Comparison of ENCODE assay signal across 8 cellular contexts in the genomic region with DNA sequence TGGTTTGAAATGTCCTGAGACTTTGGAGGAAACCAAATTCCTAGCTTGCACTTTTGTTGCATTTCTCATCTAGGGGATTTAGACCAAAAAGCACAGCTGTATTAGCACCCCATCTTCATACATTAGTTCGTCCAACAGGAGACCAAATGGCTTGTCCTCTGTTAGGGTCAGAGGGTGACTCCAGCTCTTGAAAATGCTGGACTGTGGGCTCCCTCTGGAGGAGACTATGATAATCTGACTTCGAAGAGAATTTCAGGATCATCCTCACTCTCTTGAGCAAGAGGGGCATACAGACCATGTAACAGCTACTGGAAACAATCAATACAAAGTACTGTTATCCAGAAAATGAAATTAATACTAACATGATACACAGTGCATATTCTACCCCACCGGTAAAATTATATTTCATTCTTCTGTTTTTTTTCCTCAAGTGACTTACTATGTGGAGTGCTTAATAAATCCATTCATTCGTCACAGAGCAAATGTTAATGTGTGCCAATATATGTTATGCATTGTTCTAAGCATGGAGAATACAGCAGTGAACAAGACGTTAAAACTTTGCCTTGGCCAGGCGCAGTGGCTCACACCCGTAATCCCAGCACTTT.
DNase-seq lines count a peak whose midpoint lies in the region; ATAC-seq and TF ChIP-seq lines count a peak whose summit lies in the region.

No MANE protein-coding gene starts in this region.

- H2AFZ ChIP-seq in Loucy (ENCODE audit: low read length): no peak overlapping the region

- H4K20me1 ChIP-seq in Loucy (ENCODE audit: insufficient read depth, low read length, poor library complexity, severe bottlenecking): no peaks in the 10 kb centered on the region

- H3K27me3 ChIP-seq in Loucy (ENCODE audit: insufficient read depth, low read length, poor library complexity, severe bottlenecking): no peaks in the 10 kb centered on the region

- H3K9ac ChIP-seq in Loucy (ENCODE audit: low read depth, low read length, poor library complexity, severe bottlenecking): no peak overlapping the region

- no peaks in the 10 kb centered on the region for H3K9me2 ChIP-seq in Loucy (replicated peaks; ENCODE audit: low read depth, low read length)

- no peaks in the 10 kb centered on the region for H3K9me3 ChIP-seq in Loucy (ENCODE audit: insufficient read depth, low read depth, low read length)

- no peak overlapping the region for H3K4me2 ChIP-seq in Loucy (ENCODE audit: low read depth, low read length, poor library complexity, severe bottlenecking)

- no peaks in the 10 kb centered on the region for H3K79me2 ChIP-seq in Loucy (ENCODE audit: insufficient read depth, low read length)

- H3F3A ChIP-seq in Loucy (ENCODE audit: low read depth): no peaks in the 10 kb centered on the region

- ATAC-seq in SK-N-SH treated with all-trans-retinoic acid at 6 μM for 48 hours (peak; percentile 100), GM21619 (IDR thresholded peaks at IDR 0.05; ENCODE audit: unreplicated experiment) (no peak)

- DNase-seq in NCI-H446 (lab: John Stamatoyannopoulos, UW): peak; percentile 41 to 48
- DNase-seq in NCI-H446 treated with DMSO at 0.1 percent for 48 hours (lab: John Stamatoyannopoulos, UW): no peak
- peak; percentile 38 for DNase-seq in brain pericyte (ENCODE audit: low read depth, low spot score)
- DNase-seq in iPS-NIHi11 (ENCODE audit: low spot score): peak; percentile 75
- DNase-seq in smooth muscle cell of the brain vasculature (ENCODE audit: low read depth, low spot score): peak; percentile 75

- no peak overlapping the region for H3K4me3 ChIP-seq in Loucy (ENCODE audit: low read length, poor library complexity, severe bottlenecking)

- TF ChIP-seq CTCF in Loucy (conservative IDR thresholded peaks at IDR 0.05; ENCODE audit: low read length): peak; percentile 61

- no peaks in the 10 kb centered on the region for H3K36me3 ChIP-seq in Loucy (ENCODE audit: insufficient read depth, low read length)

- no peaks in the 10 kb centered on the region for H3K4me1 ChIP-seq in Loucy (ENCODE audit: insufficient read depth, low read length, poor library complexity, severe bottlenecking)

TF ChIP-seq in SK-N-SH treated with all-trans-retinoic acid at 6 μM for 48 hours, 23 proteins besides CTCF, POLR2A, EP300 and RAD21:
- TF ChIP-seq ZNF70 (CRISPR knock-in tag; IDR thresholded peaks at IDR 0.05) (no peak), ISL1 (CRISPR knock-in tag; IDR thresholded peaks at IDR 0.05) (no peak), SNAI2 (CRISPR knock-in tag; IDR thresholded peaks at IDR 0.05) (no peak), CREB5 (CRISPR knock-in tag; IDR thresholded peaks at IDR 0.05; ENCODE audit: low read depth) (no peak), TSHZ2 (CRISPR knock-in tag; IDR thresholded peaks at IDR 0.05) (no peak), GLIS3 (CRISPR knock-in tag; IDR thresholded peaks at IDR 0.05) (no peak), ZFP3 (CRISPR knock-in tag; IDR thresholded peaks at IDR 0.05) (no peak), PPARA (CRISPR knock-in tag; IDR thresholded peaks at IDR 0.05; ENCODE audit: borderline replicate concordance) (no peak), ESRRG (CRISPR knock-in tag; IDR thresholded peaks at IDR 0.05) (no peak), ZFP30 (CRISPR knock-in tag; IDR thresholded peaks at IDR 0.05) (no peak), ZC3H10 (CRISPR knock-in tag; IDR thresholded peaks at IDR 0.05) (no peak), ZNF565 (CRISPR knock-in tag; conservative IDR thresholded peaks at IDR 0.05; ENCODE audit: low read depth) (no peak), RARB (CRISPR knock-in tag; IDR thresholded peaks at IDR 0.05) (no peak)
